29 cellular contexts compared by ENCODE assay signal in the genomic region with DNA sequence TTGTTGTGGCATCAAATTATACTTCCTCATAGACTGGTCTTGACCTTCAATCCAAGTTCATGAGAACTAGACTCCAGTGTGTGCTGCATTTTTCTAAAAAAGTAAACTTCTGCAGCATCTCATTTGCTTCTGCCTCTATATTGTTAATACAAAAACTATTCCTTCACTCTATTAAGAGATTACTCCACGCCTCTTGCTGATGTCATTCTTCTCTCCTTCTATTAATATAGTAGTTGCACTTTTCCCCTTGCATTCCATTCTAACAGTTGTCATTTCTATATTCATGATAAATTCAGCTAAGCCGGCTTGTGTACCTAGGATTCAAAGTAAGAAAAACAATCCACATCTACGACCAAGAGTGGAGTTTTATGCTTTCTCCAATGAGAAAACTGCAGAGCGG.
"Had no signal": no experiment of that assay in that cellular context is flagged by ENCODE, and none has a peak within 500 bp of the region (broad histone marks: within the 10 kb centered on the region; RNA-seq: fewer than 3 reads in every experiment).

No MANE protein-coding gene starts in this region.

- FAIRE-seq: K562, RCC 7860 had no signal

- H3K27ac ChIP-seq: breast epithelium, RWPE1, VCaP had no signal

- H3K36me3 ChIP-seq: breast epithelium had no signal

- H3K4me3 ChIP-seq: breast epithelium, K562 had no signal

- H3K36me3 Mint-ChIP-seq: activated CD4-positive, alpha-beta memory T cell treated with anti-CD3 and anti-CD28 coated beads for 36 hours; activated CD8-positive, alpha-beta memory T cell treated with anti-CD3 and anti-CD28 coated beads, Interleukin-2, amount 10 ng/mL, durations not matched to agents 7 days and 5 days; activated naive CD4-positive, alpha-beta T cell treated with anti-CD3 and anti-CD28 coated beads, Interleukin-2, amount 10 ng/mL, durations not matched to agents 7 days and 5 days; activated naive CD8-positive, alpha-beta T cell had no signal

- H3K27me3 ChIP-seq: breast epithelium had no signal

- H3K27me3 Mint-ChIP-seq: activated B cell treated with CpG ODN at 0.5 μM for 24 hours; activated CD4-positive, alpha-beta memory T cell treated with anti-CD3 and anti-CD28 coated beads for 36 hours; activated CD8-positive, alpha-beta memory T cell treated with anti-CD3 and anti-CD28 coated beads, Interleukin-2, amount 10 ng/mL, durations not matched to agents 7 days and 5 days; activated naive CD4-positive, alpha-beta T cell treated with anti-CD3 and anti-CD28 coated beads, Interleukin-2, amount 10 ng/mL, durations not matched to agents 7 days and 5 days; activated naive CD8-positive, alpha-beta T cell; activated naive CD8-positive, alpha-beta T cell treated with anti-CD3 and anti-CD28 coated beads, Interleukin-2, amount 50 U/mL, for 24 hours had no signal

- ATAC-seq: activated CD8-positive, alpha-beta memory T cell treated with anti-CD3 and anti-CD28 coated beads, Interleukin-2, amount 10 ng/mL, durations not matched to agents 7 days and 5 days; activated naive CD8-positive, alpha-beta T cell treated with anti-CD3 and anti-CD28 coated beads, Interleukin-2, amount 50 U/mL, for 24 hours; K562; Right ventricle myocardium inferior; SK-N-SH treated with all-trans-retinoic acid at 6 μM for 48 hours had no signal

- H3K4me1 ChIP-seq: breast epithelium had no signal

- H3K4me1 Mint-ChIP-seq: activated B cell treated with CpG ODN at 0.5 μM for 24 hours; activated CD8-positive, alpha-beta memory T cell treated with anti-CD3 and anti-CD28 coated beads, Interleukin-2, amount 10 ng/mL, durations not matched to agents 7 days and 5 days; activated naive CD4-positive, alpha-beta T cell treated with anti-CD3 and anti-CD28 coated beads, Interleukin-2, amount 10 ng/mL, durations not matched to agents 7 days and 5 days; activated naive CD8-positive, alpha-beta T cell treated with anti-CD3 and anti-CD28 coated beads, Interleukin-2, amount 50 U/mL, for 24 hours had no signal

- H3K9me3 Mint-ChIP-seq: activated B cell treated with CpG ODN at 0.5 μM for 24 hours had no signal

- DNase-seq: activated B cell treated with CpG ODN at 0.5 μM for 24 hours; activated CD4-positive, alpha-beta memory T cell treated with anti-CD3 and anti-CD28 coated beads for 36 hours; activated CD4-positive, alpha-beta T cell treated with anti-CD3 and anti-CD28 coated beads for 4 hours; activated CD4-positive, alpha-beta T cell treated with anti-CD3 and anti-CD28 coated beads, Interleukin-2, amount 50 U/mL, for 1 hour; activated CD4-positive, CD25-positive, alpha-beta regulatory T cell treated with anti-CD3 and anti-CD28 coated beads, Interleukin-2, amount 50 U/mL, for 72 hours; activated CD8-positive, alpha-beta memory T cell treated with anti-CD3 and anti-CD28 coated beads, Interleukin-2, amount 10 ng/mL, durations not matched to agents 7 days and 5 days; activated CD8-positive, alpha-beta memory T cell treated with anti-CD3 and anti-CD28 coated beads, Interleukin-2, amount 50 U/mL, for 48 hours; activated effector memory CD4-positive, alpha-beta T cell treated with Interleukin-2 at 50 U/mL for 16 hours; activated naive CD4-positive, alpha-beta T cell treated with anti-CD3 and anti-CD28 coated beads, Interleukin-2, amount 10 ng/mL, durations not matched to agents 7 days and 5 days; activated naive CD8-positive, alpha-beta T cell treated with anti-CD3 and anti-CD28 coated beads, Interleukin-2, amount 50 U/mL, for 24 hours; activated T-cell treated with anti-CD3 and anti-CD28 coated beads, Interleukin-2, amount 50 U/mL, for 48 hours; anterior cingulate cortex; NCI-H1105; NCI-H1417 treated with DMSO at 0.1 percent for 48 hours; NCI-H187 treated with DMSO at 0.1 percent for 48 hours; NCI-H345; NCI-H524 treated with DMSO at 0.1 percent for 48 hours; SIG-M5; T-helper 1 cell; T-helper 2 cell; T-helper 9 cell had no signal

- H3K9me3 ChIP-seq: breast epithelium had no signal

- H3K4me3 Mint-ChIP-seq: activated B cell treated with CpG ODN at 0.5 μM for 24 hours; activated CD4-positive, alpha-beta memory T cell treated with anti-CD3 and anti-CD28 coated beads for 36 hours; activated CD8-positive, alpha-beta memory T cell treated with anti-CD3 and anti-CD28 coated beads, Interleukin-2, amount 10 ng/mL, durations not matched to agents 7 days and 5 days; activated naive CD4-positive, alpha-beta T cell treated with anti-CD3 and anti-CD28 coated beads, Interleukin-2, amount 10 ng/mL, durations not matched to agents 7 days and 5 days; activated naive CD8-positive, alpha-beta T cell; activated naive CD8-positive, alpha-beta T cell treated with anti-CD3 and anti-CD28 coated beads, Interleukin-2, amount 50 U/mL, for 24 hours had no signal

- H3K27ac Mint-ChIP-seq: activated B cell treated with CpG ODN at 0.5 μM for 24 hours; activated CD4-positive, alpha-beta memory T cell treated with anti-CD3 and anti-CD28 coated beads for 36 hours; activated CD8-positive, alpha-beta memory T cell treated with anti-CD3 and anti-CD28 coated beads, Interleukin-2, amount 10 ng/mL, durations not matched to agents 7 days and 5 days; activated naive CD4-positive, alpha-beta T cell treated with anti-CD3 and anti-CD28 coated beads, Interleukin-2, amount 10 ng/mL, durations not matched to agents 7 days and 5 days; activated naive CD8-positive, alpha-beta T cell; activated naive CD8-positive, alpha-beta T cell treated with anti-CD3 and anti-CD28 coated beads, Interleukin-2, amount 50 U/mL, for 24 hours had no signal
